In genomic region chr4:38185406-38185805, GRCh38 we compare ENCODE assay signal across 18 cellular contexts.
"Had no signal": no experiment of that assay in that cellular context is flagged by ENCODE, and none has a peak within 500 bp of the region (broad histone marks: within the 10 kb centered on the region; RNA-seq: fewer than 3 reads in every experiment).

No MANE protein-coding gene starts in this region.

- H3K27me3 ChIP-seq: foreskin keratinocyte, heart right ventricle, pancreas, right lobe of liver, transverse colon had no signal

- H3K9me3 Mint-ChIP-seq: naive B cell; stimulated activated effector memory CD8-positive, alpha-beta T cell treated with anti-CD3 and anti-CD28 coated beads, Interleukin-12 subunit alpha, Interleukin-12 subunit beta, amount 100 ng/mL, for 72 hours; stimulated activated naive CD8-positive, alpha-beta T cell treated with anti-CD3 and anti-CD28 coated beads, Interleukin-15, Interleukin-2, amounts not matched to agents 100 ng/mL and 50 ng/mL, for 24 hours had no signal

- H3K27ac Mint-ChIP-seq: endodermal cell; naive B cell; nephron; stimulated activated effector memory CD8-positive, alpha-beta T cell treated with anti-CD3 and anti-CD28 coated beads, Interleukin-12 subunit alpha, Interleukin-12 subunit beta, amount 100 ng/mL, for 72 hours; stimulated activated naive CD8-positive, alpha-beta T cell treated with anti-CD3 and anti-CD28 coated beads, Interleukin-15, Interleukin-2, amounts not matched to agents 100 ng/mL and 50 ng/mL, for 24 hours had no signal

- H3K4me1 ChIP-seq: pancreas, right lobe of liver had no signal

- H3K4me3 ChIP-seq: heart right ventricle, pancreas, prostate gland, right lobe of liver, thoracic aorta, transverse colon had no signal

- DNase-seq: endodermal cell; erythroblast; foreskin keratinocyte; heart right ventricle; kidney glomerular epithelial cell; mammary epithelial cell; naive B cell; pancreas; retina; right lobe of liver; stimulated activated CD4-positive, alpha-beta T cell treated with anti-CD3 and anti-CD28 coated beads, Interleukin-4, amount 100 ng/mL, for 1 hour; stimulated activated CD8-positive, alpha-beta memory T cell treated with anti-CD3 and anti-CD28 coated beads, Interleukin-4, amount 100 ng/mL, for 48 hours; transverse colon had no signal

- H3K27ac ChIP-seq: foreskin keratinocyte, heart right ventricle, pancreas, prostate gland, right lobe of liver, thoracic aorta, transverse colon had no signal

- H3K4me1 Mint-ChIP-seq: endodermal cell; naive B cell; stimulated activated effector memory CD8-positive, alpha-beta T cell treated with anti-CD3 and anti-CD28 coated beads, Interleukin-12 subunit alpha, Interleukin-12 subunit beta, amount 100 ng/mL, for 72 hours had no signal

- H3K27me3 Mint-ChIP-seq: naive B cell; stimulated activated naive CD8-positive, alpha-beta T cell treated with anti-CD3 and anti-CD28 coated beads, Interleukin-15, Interleukin-2, amounts not matched to agents 100 ng/mL and 50 ng/mL, for 24 hours had no signal

- H3K4me3 Mint-ChIP-seq: endodermal cell; naive B cell; nephron; stimulated activated effector memory CD8-positive, alpha-beta T cell treated with anti-CD3 and anti-CD28 coated beads, Interleukin-12 subunit alpha, Interleukin-12 subunit beta, amount 100 ng/mL, for 72 hours; stimulated activated naive CD8-positive, alpha-beta T cell treated with anti-CD3 and anti-CD28 coated beads, Interleukin-15, Interleukin-2, amounts not matched to agents 100 ng/mL and 50 ng/mL, for 24 hours had no signal

- H3K36me3 ChIP-seq: heart right ventricle, pancreas, prostate gland, right lobe of liver, thoracic aorta, transverse colon had no signal

- H3K9me3 ChIP-seq: heart right ventricle, pancreas, prostate gland, right lobe of liver, thoracic aorta, transverse colon had no signal

- H3K36me3 Mint-ChIP-seq: naive B cell; stimulated activated effector memory CD8-positive, alpha-beta T cell treated with anti-CD3 and anti-CD28 coated beads, Interleukin-12 subunit alpha, Interleukin-12 subunit beta, amount 100 ng/mL, for 72 hours had no signal
